9 cellular contexts compared by ENCODE assay signal in genomic region chr5:172775326-172776234, GRCh38. TPM values are rescaled to one million over a fixed set of nuclear protein-coding genes. Genes with fewer than 3 reads are reported as not detected.
DNase-seq lines count a peak whose midpoint lies in the region; ATAC-seq and TF ChIP-seq lines count a peak whose summit lies in the region.
"Had no signal": no experiment of that assay in that cellular context is flagged by ENCODE, and none has a peak within 500 bp of the region (broad histone marks: within the 10 kb centered on the region; RNA-seq: fewer than 3 reads in every experiment).

No MANE protein-coding gene starts in this region.

- H3K27ac ChIP-seq in ascending aorta (peak overlapping the region; percentile 97 to 100), thoracic aorta (peak overlapping the region in 1 of 2 donors; percentile 99)

- H3K27me3 ChIP-seq in ascending aorta (no peaks in the 10 kb centered on the region), thoracic aorta (replicated peaks; ENCODE audit: insufficient read depth) (no peaks in the 10 kb centered on the region)

- ATAC-seq in thoracic aorta (ENCODE audit: insufficient number of reproducible peaks, low FRiP score, low read depth) (no peak), GM18907 (IDR thresholded peaks at IDR 0.05; ENCODE audit: unreplicated experiment) (no peak)

- intact Hi-C loops in ascending aorta (cut with DNase I) = no loop called here

- no peak overlapping the region for H3K4me3 ChIP-seq in ascending aorta
- no peak overlapping the region for H3K4me3 ChIP-seq in thoracic aorta

- H3K4me1 ChIP-seq in ascending aorta (peaks cover 13 to 48% of the 10 kb centered on the region in 2 donors), thoracic aorta (ENCODE audit: control insufficient read depth in 1 of 2, low read depth in 2 of 2) (peaks cover 23 to 51% of the 10 kb centered on the region in 2 donors)

- peak; percentile 79 for DNase-seq in NK-92 treated with Interleukin-12 subunit alpha and Interleukin-12 subunit beta, amount 100 ng/mL, for 24 hours (lab: John Stamatoyannopoulos, UW)
- DNase-seq in NK-92 (lab: John Stamatoyannopoulos, UW; ENCODE audit: unreplicated experiment) (no peak), ascending aorta (ENCODE audit: low spot score in 2 of 2) (peak; percentile 77 to 95), islet precursor cell (peak; percentile 67), thoracic aorta (ENCODE audit: low spot score) (peak; percentile 74), cerebellum (ENCODE audit: low spot score) (no peak)
- no peak for DNase-seq in stimulated activated CD4-positive, alpha-beta T cell treated with anti-CD3 and anti-CD28 coated beads, Interleukin-12 subunit alpha, Interleukin-12 subunit beta, amount 100 ng/mL, for 4 hours
- DNase-seq: T-helper 1 cell had no signal

- H3K9me3 ChIP-seq in ascending aorta = no peaks in the 10 kb centered on the region
- no peaks in the 10 kb centered on the region for H3K9me3 ChIP-seq in thoracic aorta

- H3K36me3 ChIP-seq in ascending aorta (peaks cover 3 to 4% of the 10 kb centered on the region in 2 donors), thoracic aorta (no peaks in the 10 kb centered on the region)

- TF ChIP-seq CTCF in ascending aorta (IDR thresholded peaks at IDR 0.05) (no peak), thoracic aorta (IDR thresholded peaks at IDR 0.05) (no peak)

RNA-seq across cellular contexts. Expression of gene DUSP1, which starts 4.6 kb away (rescaled TPM):
- 3,919 TPM for total RNA-seq in ascending aorta
- total RNA-seq in thoracic aorta = 1,000 to 10,000 TPM in 1 of 2 donors, 100 to 1,000 TPM in 1; 813 to 3,699 TPM
- total RNA-seq in cerebellum = 36.9 TPM

RNA-seq across cellular contexts. Expression of gene ERGIC1, which starts 58.5 kb away (rescaled TPM):
- total RNA-seq in ascending aorta = 184 TPM
- total RNA-seq in thoracic aorta = 100 to 1,000 TPM; 141 to 230 TPM
- total RNA-seq in cerebellum = 59.2 TPM

Comparison
In these comparisons a context has a peak if more than half of its experiments do, and no peak if none do; other contexts are left out.
1. DNase-seq: peak in NK-92 treated with Interleukin-12 subunit alpha and Interleukin-12 subunit beta, amount 100 ng/mL, for 24 hours (single experiment), ascending aorta (2 of 2), islet precursor cell (single experiment) and thoracic aorta (single experiment); none in NK-92 (single experiment), stimulated activated CD4-positive, alpha-beta T cell treated with anti-CD3 and anti-CD28 coated beads, Interleukin-12 subunit alpha, Interleukin-12 subunit beta, amount 100 ng/mL, for 4 hours (single experiment) and cerebellum (single experiment).
2. RNA of gene DUSP1, which starts 4.6 kb away (total RNA-seq): 3,919 TPM in ascending aorta (single experiment) and 813 to 3,699 TPM in thoracic aorta; 36.9 TPM in cerebellum (single experiment); every median in the first group is over 10 times any median in the second.